ENCODE assay signal across 11 cellular contexts in genomic region chr9:75588808-75589207, GRCh38.
DNase-seq lines count a peak whose midpoint lies in the region; ATAC-seq and TF ChIP-seq lines count a peak whose summit lies in the region.
"Had no signal": no experiment of that assay in that cellular context is flagged by ENCODE, and none has a peak within 500 bp of the region (broad histone marks: within the 10 kb centered on the region; RNA-seq: fewer than 3 reads in every experiment).

No MANE protein-coding gene starts in this region.

- H3K4me3 ChIP-seq in Loucy (ENCODE audit: low read length, poor library complexity, severe bottlenecking): no peak overlapping the region

- no peaks in the 10 kb centered on the region for H3K36me3 Mint-ChIP-seq in natural killer cell
- H3K36me3 Mint-ChIP-seq in natural killer cell treated with Interleukin-12 subunit alpha and Interleukin-12 subunit beta and Interleukin-15 and Interleukin-18, amount 100 ng/mL, for 72 hours: no peaks in the 10 kb centered on the region
- no peaks in the 10 kb centered on the region for H3K36me3 Mint-ChIP-seq in endothelial cell (ENCODE audit: low read depth, unreplicated experiment)
- H3K36me3 Mint-ChIP-seq: stimulated activated effector memory CD8-positive, alpha-beta T cell treated with anti-CD3 and anti-CD28 coated beads, Interleukin-12 subunit alpha, Interleukin-12 subunit beta, amount 100 ng/mL, for 72 hours had no signal

- ATAC-seq in natural killer cell (no peak), GM21360 (IDR thresholded peaks at IDR 0.05; ENCODE audit: unreplicated experiment) (no peak)
- no peak for ATAC-seq in natural killer cell treated with Interleukin-12 subunit alpha and Interleukin-12 subunit beta and Interleukin-15 and Interleukin-18, amount 100 ng/mL, for 72 hours
- ATAC-seq: stimulated activated effector memory CD8-positive, alpha-beta T cell treated with anti-CD3 and anti-CD28 coated beads, Interleukin-12 subunit alpha, Interleukin-12 subunit beta, amount 100 ng/mL, for 72 hours had no signal

- peaks cover 0 to 4% of the 10 kb centered on the region in 2 donors for H3K9me3 Mint-ChIP-seq in natural killer cell
- peaks cover 3% of the 10 kb centered on the region for H3K9me3 Mint-ChIP-seq in natural killer cell treated with Interleukin-12 subunit alpha and Interleukin-12 subunit beta and Interleukin-15 and Interleukin-18, amount 100 ng/mL, for 72 hours
- H3K9me3 Mint-ChIP-seq in endothelial cell (ENCODE audit: unreplicated experiment): no peaks in the 10 kb centered on the region

- peaks cover 3 to 6% of the 10 kb centered on the region in 2 donors for H3K27me3 Mint-ChIP-seq in natural killer cell (ENCODE audit: low read depth in 2 of 2)
- peaks cover 4 to 5% of the 10 kb centered on the region in 2 donors for H3K27me3 Mint-ChIP-seq in natural killer cell treated with Interleukin-12 subunit alpha and Interleukin-12 subunit beta and Interleukin-15 and Interleukin-18, amount 100 ng/mL, for 72 hours
- H3K27me3 Mint-ChIP-seq in endothelial cell (ENCODE audit: unreplicated experiment): no peaks in the 10 kb centered on the region

- H4K20me1 ChIP-seq in Loucy (ENCODE audit: insufficient read depth, low read length, poor library complexity, severe bottlenecking): no peaks in the 10 kb centered on the region

- no peak overlapping the region for H3K4me2 ChIP-seq in Loucy (ENCODE audit: low read depth, low read length, poor library complexity, severe bottlenecking)

- peaks cover 11% of the 10 kb centered on the region for H3K4me1 ChIP-seq in Loucy (ENCODE audit: insufficient read depth, low read length, poor library complexity, severe bottlenecking)

- H2AFZ ChIP-seq in Loucy (ENCODE audit: low read length): no peak overlapping the region

- no peaks in the 10 kb centered on the region for H3K36me3 ChIP-seq in Loucy (ENCODE audit: insufficient read depth, low read length)

- H3K9ac ChIP-seq in Loucy (ENCODE audit: low read depth, low read length, poor library complexity, severe bottlenecking): no peak overlapping the region

- H3K4me1 Mint-ChIP-seq in natural killer cell: no peaks in the 10 kb centered on the region
- no peaks in the 10 kb centered on the region for H3K4me1 Mint-ChIP-seq in natural killer cell treated with Interleukin-12 subunit alpha and Interleukin-12 subunit beta and Interleukin-15 and Interleukin-18, amount 100 ng/mL, for 72 hours (ENCODE audit: low read depth in 2 of 2)
- no peaks in the 10 kb centered on the region for H3K4me1 Mint-ChIP-seq in endothelial cell (ENCODE audit: unreplicated experiment)
- H3K4me1 Mint-ChIP-seq: stimulated activated effector memory CD8-positive, alpha-beta T cell treated with anti-CD3 and anti-CD28 coated beads, Interleukin-12 subunit alpha, Interleukin-12 subunit beta, amount 100 ng/mL, for 72 hours had no signal

- H3F3A ChIP-seq in Loucy (ENCODE audit: low read depth): no peaks in the 10 kb centered on the region

- H3K27me3 ChIP-seq in Loucy (ENCODE audit: insufficient read depth, low read length, poor library complexity, severe bottlenecking): no peaks in the 10 kb centered on the region

- no peaks in the 10 kb centered on the region for H3K79me2 ChIP-seq in Loucy (ENCODE audit: insufficient read depth, low read length)

- H3K27ac Mint-ChIP-seq in natural killer cell (no peak overlapping the region), endothelial cell (ENCODE audit: unreplicated experiment) (no peak overlapping the region)
- no peak overlapping the region for H3K27ac Mint-ChIP-seq in natural killer cell treated with Interleukin-12 subunit alpha and Interleukin-12 subunit beta and Interleukin-15 and Interleukin-18, amount 100 ng/mL, for 72 hours
- H3K27ac Mint-ChIP-seq: stimulated activated effector memory CD8-positive, alpha-beta T cell treated with anti-CD3 and anti-CD28 coated beads, Interleukin-12 subunit alpha, Interleukin-12 subunit beta, amount 100 ng/mL, for 72 hours had no signal

- no peak for DNase-seq in natural killer cell
- DNase-seq in natural killer cell treated with Interleukin-12 subunit alpha and Interleukin-12 subunit beta and Interleukin-15 and Interleukin-18, amount 100 ng/mL, for 72 hours (ENCODE audit: low spot score): no peak
- DNase-seq in endothelial cell (ENCODE audit: low spot score): no peak
- DNase-seq in SHP77 (lab: John Stamatoyannopoulos, UW): no peak
- no peak for DNase-seq in SIG-M5 (lab: John Stamatoyannopoulos, UW)
- DNase-seq in NCI-H1417 treated with DMSO at 0.1 percent for 48 hours (lab: John Stamatoyannopoulos, UW): no peak
- DNase-seq: activated gamma-delta T cell treated with Interleukin-2 at 50 U/mL for 16 hours, NCI-H1092 had no signal

- no peaks in the 10 kb centered on the region for H3K9me3 ChIP-seq in Loucy (ENCODE audit: insufficient read depth, low read depth, low read length)

- TF ChIP-seq CTCF in natural killer cell (IDR thresholded peaks at IDR 0.05): peak; percentile 10
- TF ChIP-seq CTCF in Loucy (conservative IDR thresholded peaks at IDR 0.05; ENCODE audit: low read length): peak; percentile 68
- peak; percentile 70 for TF ChIP-seq CTCF in endothelial cell (IDR thresholded peaks at IDR 0.05; ENCODE audit: unreplicated experiment)

- H3K9me2 ChIP-seq in Loucy (replicated peaks; ENCODE audit: low read depth, low read length): no peaks in the 10 kb centered on the region

- intact Hi-C loops in natural killer cell (cut with micrococcal nuclease): no loop called here

- H3K4me3 Mint-ChIP-seq in natural killer cell (no peak overlapping the region), endothelial cell (ENCODE audit: unreplicated experiment) (no peak overlapping the region)
- H3K4me3 Mint-ChIP-seq in natural killer cell treated with Interleukin-12 subunit alpha and Interleukin-12 subunit beta and Interleukin-15 and Interleukin-18, amount 100 ng/mL, for 72 hours: no peak overlapping the region
- H3K4me3 Mint-ChIP-seq: stimulated activated effector memory CD8-positive, alpha-beta T cell treated with anti-CD3 and anti-CD28 coated beads, Interleukin-12 subunit alpha, Interleukin-12 subunit beta, amount 100 ng/mL, for 72 hours had no signal

Comparison
In these comparisons a context has a peak if more than half of its experiments do, and no peak if none do; other contexts are left out.
1. CTCF ChIP-seq: peak in every context shown above with its lines; median percentile 70 in endothelial cell; 68 in Loucy; 10 in natural killer cell.